Comparison of ENCODE assay signal across 8 cellular contexts in the genomic region with DNA sequence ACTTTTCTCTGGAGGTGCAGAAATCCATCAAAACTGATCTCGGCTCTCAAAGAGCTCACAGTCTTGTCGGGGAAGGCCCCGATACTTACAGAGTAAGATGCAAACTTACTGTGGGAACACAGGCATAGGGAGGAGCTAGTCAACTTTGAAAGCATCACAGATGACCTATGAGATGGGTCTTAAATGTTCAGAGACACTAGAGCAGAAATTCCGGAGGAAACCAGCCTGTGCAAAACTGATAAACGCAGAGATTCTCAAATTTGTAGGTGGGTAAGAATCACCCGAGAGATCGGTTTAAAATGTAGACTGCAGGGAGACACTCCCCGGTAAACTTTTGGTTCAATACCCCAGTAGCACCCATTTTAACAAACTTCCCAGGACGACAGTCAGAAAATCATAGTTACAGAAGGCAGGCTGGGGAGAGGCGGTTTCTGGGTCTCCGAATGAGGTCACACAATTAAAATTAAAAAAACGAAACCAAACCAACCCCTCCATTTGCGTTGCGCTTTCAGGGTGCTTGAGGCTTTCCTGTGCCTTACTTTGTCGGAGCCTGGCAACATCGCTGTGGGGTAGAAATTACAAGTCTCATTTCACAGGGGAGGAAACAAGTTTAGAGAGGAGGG.
DNase-seq lines count a peak whose midpoint lies in the region; ATAC-seq lines count a peak whose summit lies in the region.

No MANE protein-coding gene starts in this region.

- peak; percentile 28 for ATAC-seq in GM18502 (IDR thresholded peaks at IDR 0.05; ENCODE audit: poor library complexity, unreplicated experiment)
- peak; percentile 25 for ATAC-seq in HG02970 (IDR thresholded peaks at IDR 0.05; ENCODE audit: low FRiP score, unreplicated experiment)

- peak; percentile 56 to 65 for DNase-seq in AML-193 (lab: John Stamatoyannopoulos, UW)
- DNase-seq in OCI-M1 (lab: John Stamatoyannopoulos, UW), result peak; percentile 87
- DNase-seq in astrocyte of the hippocampus (ENCODE audit: low read depth, low spot score), result peak; percentile 58
- DNase-seq in iris pigment epithelial cell (ENCODE audit: low read depth), result peak; percentile 83
- DNase-seq in stimulated activated CD4-positive, alpha-beta T cell treated with anti-CD3 and anti-CD28 coated beads, Interleukin-4, amount 100 ng/mL, for 24 hours, result peak; percentile 46
- DNase-seq in GM19238 (ENCODE audit: insufficient read length, low spot score), result no peak
